Comparison of ENCODE assay signal across 14 cellular contexts in genomic region chr17:41544497-41544896, GRCh38. TPM values are rescaled to one million over a fixed set of nuclear protein-coding genes. Genes with fewer than 3 reads are reported as not detected.
DNase-seq lines count a peak whose midpoint lies in the region; TF ChIP-seq lines count a peak whose summit lies in the region.
"Had no signal": no experiment of that assay in that cellular context is flagged by ENCODE, and none has a peak within 500 bp of the region (broad histone marks: within the 10 kb centered on the region; RNA-seq: fewer than 3 reads in every experiment).

No MANE protein-coding gene starts in this region.

- no peaks in the 10 kb centered on the region for H3K79me2 ChIP-seq in H9 (ENCODE audit: insufficient read depth, low read length)

- H2BK20ac ChIP-seq in H9 (ENCODE audit: low read depth, low read length, poor library complexity, severe bottlenecking): no peak overlapping the region

- peaks cover 45 to 56% of the 10 kb centered on the region in 2 experiments for H3K4me1 Mint-ChIP-seq in H9

- peak overlapping the region in 1 of 2 experiments; percentile 41; a peak in 1 of 5 replicates for H3K4me3 Mint-ChIP-seq in H9
- H3K4me3 Mint-ChIP-seq: activated B cell treated with CpG ODN at 0.5 μM for 24 hours; activated T-cell treated with anti-CD3 and anti-CD28 coated beads, Interleukin-2, amount 50 U/mL, for 72 hours; natural killer cell had no signal

- no peak overlapping the region for H3T11ph ChIP-seq in H9 (ENCODE audit: low read length)

- H3K27me3 Mint-ChIP-seq in H9 (ENCODE audit: low read depth): peaks cover 17% of the 10 kb centered on the region

- H3K9ac ChIP-seq in H9 (ENCODE audit: extremely low read depth, insufficient read length, low read length): no peak overlapping the region
- no peak overlapping the region for H3K9ac ChIP-seq in mesenchymal stem cell (ENCODE audit: low read length)

- H2BK12ac ChIP-seq in H9 (ENCODE audit: insufficient read length, low read depth, low read length) (no peak overlapping the region), mesenchymal stem cell (ENCODE audit: low read length in 2 of 2) (peak overlapping the region; percentile 43 to 88)

- H2AK5ac ChIP-seq in H9 (ENCODE audit: insufficient read length, low read length) (no peak overlapping the region), mesenchymal stem cell (ENCODE audit: low read length, severe bottlenecking) (peak overlapping the region; percentile 83)

- peak overlapping the region; percentile 17 to 91 (median 68); a peak in 3 of 7 replicates for H3K27ac Mint-ChIP-seq in H9
- H3K27ac Mint-ChIP-seq: activated B cell treated with CpG ODN at 0.5 μM for 24 hours; activated T-cell treated with anti-CD3 and anti-CD28 coated beads, Interleukin-2, amount 50 U/mL, for 72 hours; natural killer cell had no signal

- H4K8ac ChIP-seq in H9 (replicated peaks; ENCODE audit: insufficient read length, low read depth, low read length): no peak overlapping the region
- H4K8ac ChIP-seq in mesenchymal stem cell (ENCODE audit: low read length): peak overlapping the region; percentile 78

- no peaks in the 10 kb centered on the region for H3K23me2 ChIP-seq in H9 (ENCODE audit: insufficient read length, low read depth, low read length, poor library complexity, severe bottlenecking)

- no peak overlapping the region for H4K5ac ChIP-seq in H9 (ENCODE audit: insufficient read length, low read depth, low read length)

- H3K79me1 ChIP-seq in H9 (ENCODE audit: insufficient read depth, low read depth, low read length, poor library complexity, severe bottlenecking) (no peaks in the 10 kb centered on the region), mesenchymal stem cell (replicated peaks; ENCODE audit: low read length, poor library complexity, severe bottlenecking) (no peaks in the 10 kb centered on the region)

- H3K27me3 ChIP-seq in H9 (ENCODE audit: insufficient read depth, low read length) (no peaks in the 10 kb centered on the region), WERI-Rb-1 (ENCODE audit: insufficient read depth, low read depth, severe bottlenecking) (no peaks in the 10 kb centered on the region), mesenchymal stem cell (ENCODE audit: control insufficient read depth in 1 of 2, insufficient read depth in 1 of 2, low read length in 2 of 2) (no peaks in the 10 kb centered on the region)

- H2AFZ ChIP-seq in H9 (ENCODE audit: low read length) (no peak overlapping the region), mesenchymal stem cell (ENCODE audit: low read depth, low read length) (peak overlapping the region; percentile 57)

- H3K4ac ChIP-seq in H9 (ENCODE audit: low read depth, low read length) (no peak overlapping the region), mesenchymal stem cell (ENCODE audit: low read depth in 1 of 2, low read length in 2 of 2) (peak overlapping the region in 1 of 2 experiments; percentile 39)

- H3K14ac ChIP-seq in H9 (ENCODE audit: insufficient read depth, low read length): no peak overlapping the region
- H3K14ac ChIP-seq in mesenchymal stem cell (ENCODE audit: low read length in 2 of 2): no peak overlapping the region

- peak; percentile 41 for DNase-seq in ACHN
- no peak for DNase-seq in H9
- peak; percentile 78 for DNase-seq in WERI-Rb-1
- no peak for DNase-seq in mesenchymal stem cell
- DNase-seq in SIG-M5 treated with dmso at 0.1 percent for 504 hours (lab: John Stamatoyannopoulos, UW; ENCODE audit: unreplicated experiment): no peak
- no peak for DNase-seq in activated CD4-positive, alpha-beta T cell treated with anti-CD3 and anti-CD28 coated beads for 1 hour
- DNase-seq in activated CD8-positive, alpha-beta memory T cell treated with anti-CD3 and anti-CD28 coated beads, Interleukin-2, amount 50 U/mL, for 4 hours: no peak
- no peak for DNase-seq in iPS-NIHi11 (ENCODE audit: low spot score)
- DNase-seq: activated B cell treated with CpG ODN at 0.5 μM for 24 hours; activated T-cell treated with anti-CD3 and anti-CD28 coated beads, Interleukin-2, amount 50 U/mL, for 72 hours; natural killer cell; stimulated activated CD4-positive, alpha-beta T cell treated with anti-CD3 and anti-CD28 coated beads, Interleukin-12 subunit alpha, Interleukin-12 subunit beta, amount 100 ng/mL, for 4 hours had no signal

- H4K20me1 ChIP-seq in H9 (ENCODE audit: control insufficient read depth, insufficient read depth, insufficient read length): no peaks in the 10 kb centered on the region

- H3K23ac ChIP-seq in H9 (ENCODE audit: insufficient read length, low read depth, low read length) (no peak overlapping the region), mesenchymal stem cell (ENCODE audit: low read length in 2 of 2) (no peak overlapping the region)

- H3K36me3 Mint-ChIP-seq in H9 (ENCODE audit: insufficient read depth in 1 of 3, low read depth in 3 of 3): peaks cover 0 to 13% (median 1%) of the 10 kb centered on the region in 3 experiments; a peak in 4 of 7 replicates
- H3K36me3 Mint-ChIP-seq: natural killer cell had no signal

- no peak overlapping the region for H4K91ac ChIP-seq in H9 (ENCODE audit: insufficient read length, low read depth, low read length)
- H4K91ac ChIP-seq in mesenchymal stem cell (ENCODE audit: low read length): peak overlapping the region; percentile 88

- H3K9me3 Mint-ChIP-seq in H9: peaks cover 3 to 13% of the 10 kb centered on the region in 2 experiments; a peak in 4 of 5 replicates

- H3K27ac ChIP-seq in H9 (ENCODE audit: insufficient read length, low read depth, low read length) (no peak overlapping the region), WERI-Rb-1 (peak overlapping the region; percentile 77), mesenchymal stem cell (ENCODE audit: low read length, poor library complexity, severe bottlenecking) (peak overlapping the region; percentile 6)

- in situ Hi-C loops in ACHN (cut with HindIII; ENCODE audit: low pct_ligation_motif_present, low pct_unique_long_range_greater_than_20kb, low sequenced_read_pairs): no loop called here

- no peaks in the 10 kb centered on the region for H3K36me3 ChIP-seq in WERI-Rb-1
- H3K36me3 ChIP-seq in mesenchymal stem cell (ENCODE audit: control insufficient read depth in 1 of 2, insufficient read depth in 2 of 2, low read depth in 1 of 2, low read length in 2 of 2): no peaks in the 10 kb centered on the region

- H3K9me3 ChIP-seq in H9 (ENCODE audit: control insufficient read depth, low read depth, low read length): no peaks in the 10 kb centered on the region
- peaks cover 14% of the 10 kb centered on the region for H3K9me3 ChIP-seq in WERI-Rb-1 (ENCODE audit: severe bottlenecking)
- H3K9me3 ChIP-seq in mesenchymal stem cell (ENCODE audit: control insufficient read depth, low read length): peaks cover 9% of the 10 kb centered on the region

- no peaks in the 10 kb centered on the region for H3K4me1 ChIP-seq in H9 (ENCODE audit: insufficient read depth, low read length)
- peaks cover 36% of the 10 kb centered on the region for H3K4me1 ChIP-seq in mesenchymal stem cell (ENCODE audit: control insufficient read depth, insufficient read depth, low read depth, low read length)

- no peak overlapping the region for H2BK5ac ChIP-seq in H9 (ENCODE audit: insufficient read length, low read length)
- no peak overlapping the region for H2BK5ac ChIP-seq in mesenchymal stem cell (ENCODE audit: low read depth, low read length, poor library complexity, severe bottlenecking)

- H3K4me3 ChIP-seq in WERI-Rb-1 (ENCODE audit: low read depth, low read length): no peak overlapping the region
- H3K4me3 ChIP-seq in mesenchymal stem cell (ENCODE audit: insufficient read depth in 1 of 2, low read depth in 1 of 2, low read length in 2 of 2): no peak overlapping the region

- H3K56ac ChIP-seq in H9 (ENCODE audit: insufficient read length, low read depth, low read length): no peak overlapping the region

- no peak overlapping the region for H3K4me2 ChIP-seq in H9 (ENCODE audit: insufficient read depth, insufficient read length, low read length)
- peak overlapping the region; percentile 4 for H3K4me2 ChIP-seq in mesenchymal stem cell (ENCODE audit: low read length, poor library complexity, severe bottlenecking)

- H2BK120ac ChIP-seq in H9 (ENCODE audit: low read depth, low read length, poor library complexity, severe bottlenecking): no peak overlapping the region
- no peak overlapping the region for H2BK120ac ChIP-seq in mesenchymal stem cell (ENCODE audit: low read depth, low read length)

- H2BK15ac ChIP-seq in H9 (ENCODE audit: low read depth, low read length) (no peak overlapping the region), mesenchymal stem cell (ENCODE audit: low read depth, poor library complexity, severe bottlenecking) (no peak overlapping the region)

- TF ChIP-seq CTCF in H9 (conservative IDR thresholded peaks at IDR 0.05) (no peak), WERI-Rb-1 (IDR thresholded peaks at IDR 0.05; ENCODE audit: low read depth, low read length) (no peak)

- no CpG with 5 or more reads among the region's 5 CpGs for WGBS in H9 (ENCODE audit: extremely low coverage, insufficient read length, low lambda C conversion rate)
- WGBS in mesenchymal stem cell: 51% methylated on average over 3 of the region's 5 CpGs

- no peak overlapping the region for H3K18ac ChIP-seq in H9 (ENCODE audit: insufficient read length, low read depth, low read length)
- peak overlapping the region in 1 of 2 experiments; percentile 79 for H3K18ac ChIP-seq in mesenchymal stem cell (ENCODE audit: low read depth in 1 of 2, low read length in 2 of 2)

RNA-seq across cellular contexts. Expression of gene KRT19, which starts 16.4 kb away (rescaled TPM):
- total RNA-seq in H9 (2021): 134 and 143 TPM in 2 replicates
- polyA plus RNA-seq in mesenchymal stem cell (2013, experiment 1 of 2): 92.7 TPM
- polyA plus RNA-seq in mesenchymal stem cell (2013, experiment 2 of 2): 91.5 TPM
- total RNA-seq: activated B cell treated with CpG ODN at 0.5 μM for 24 hours; activated T-cell treated with anti-CD3 and anti-CD28 coated beads, Interleukin-2, amount 50 U/mL, for 72 hours; natural killer cell had no signal

RNA-seq across cellular contexts. Expression of gene KRT15, which starts 25.8 kb away (rescaled TPM):
- total RNA-seq in H9 (2021): 0.35 and 0.87 TPM in 2 replicates
- polyA plus RNA-seq in mesenchymal stem cell (2013, experiment 1 of 2): 0.46 TPM
- 0.52 TPM for polyA plus RNA-seq in mesenchymal stem cell (2013, experiment 2 of 2)
- total RNA-seq: activated B cell treated with CpG ODN at 0.5 μM for 24 hours; activated T-cell treated with anti-CD3 and anti-CD28 coated beads, Interleukin-2, amount 50 U/mL, for 72 hours; natural killer cell had no signal

RNA-seq across cellular contexts. Expression of gene KRT9, which starts 27.4 kb away (rescaled TPM):
- total RNA-seq in H9 (2021): not detected in 2 replicates
- polyA plus RNA-seq in mesenchymal stem cell (2013, experiment 1 of 2): not detected
- not detected for polyA plus RNA-seq in mesenchymal stem cell (2013, experiment 2 of 2)
- total RNA-seq: activated B cell treated with CpG ODN at 0.5 μM for 24 hours; activated T-cell treated with anti-CD3 and anti-CD28 coated beads, Interleukin-2, amount 50 U/mL, for 72 hours; epithelial cell of proximal tubule; natural killer cell had no signal
- polyA plus RNA-seq: BJ had no signal

RNA-seq across cellular contexts. Expression of gene KRT13, which starts 39.1 kb away (rescaled TPM):
- not detected in 2 replicates for total RNA-seq in H9 (2021)
- polyA plus RNA-seq in mesenchymal stem cell (2013, experiment 1 of 2): not detected
- not detected for polyA plus RNA-seq in mesenchymal stem cell (2013, experiment 2 of 2)
- total RNA-seq: activated B cell treated with CpG ODN at 0.5 μM for 24 hours; activated T-cell treated with anti-CD3 and anti-CD28 coated beads, Interleukin-2, amount 50 U/mL, for 72 hours; natural killer cell had no signal

RNA-seq across cellular contexts. Expression of gene KRT14, which starts 42.2 kb away (rescaled TPM):
- total RNA-seq in H9 (2021): not detected in 2 replicates
- polyA plus RNA-seq in mesenchymal stem cell (2013, experiment 1 of 2): not detected
- not detected for polyA plus RNA-seq in mesenchymal stem cell (2013, experiment 2 of 2)
- total RNA-seq: activated B cell treated with CpG ODN at 0.5 μM for 24 hours; activated T-cell treated with anti-CD3 and anti-CD28 coated beads, Interleukin-2, amount 50 U/mL, for 72 hours; epithelial cell of proximal tubule; natural killer cell had no signal

Comparison
In these comparisons a context has a peak if more than half of its experiments do, and no peak if none do; other contexts are left out.
1. DNase-seq: peak in ACHN (single experiment) and WERI-Rb-1 (single experiment); none in H9 (single experiment), mesenchymal stem cell (single experiment), SIG-M5 treated with dmso at 0.1 percent for 504 hours (single experiment), activated CD4-positive, alpha-beta T cell treated with anti-CD3 and anti-CD28 coated beads for 1 hour (single experiment), activated CD8-positive, alpha-beta memory T cell treated with anti-CD3 and anti-CD28 coated beads, Interleukin-2, amount 50 U/mL, for 4 hours (single experiment) and iPS-NIHi11 (single experiment).